In genomic region chr11:65859134-65859811, GRCh38 we compare ENCODE assay signal across 1 cellular context.
TF ChIP-seq lines count a peak whose summit lies in the region.

No MANE protein-coding gene starts in this region.

TF ChIP-seq in endothelial cell of umbilical vein, 7 proteins besides CTCF, POLR2A, EP300 and RAD21 (continued from another document):
- no peak for TF ChIP-seq MYC (IDR thresholded peaks at IDR 0.05; ENCODE audit: low read depth, low read length)
- no peak for TF ChIP-seq GATA2 (IDR thresholded peaks at IDR 0.05; ENCODE audit: insufficient read depth, insufficient read length, low read depth, low read length)
- peak; percentile 84 for TF ChIP-seq POLR2AphosphoS5 (IDR thresholded peaks at IDR 0.05; ENCODE audit: insufficient read depth, low read depth, low read length)
